ENCODE assay signal across 22 cellular contexts in genomic region chr9:125529107-125529506, GRCh38.
DNase-seq lines count a peak whose midpoint lies in the region; ATAC-seq and TF ChIP-seq lines count a peak whose summit lies in the region.
"Had no signal": no experiment of that assay in that cellular context is flagged by ENCODE, and none has a peak within 500 bp of the region (broad histone marks: within the 10 kb centered on the region; RNA-seq: fewer than 3 reads in every experiment).

No MANE protein-coding gene starts in this region.

- no peak for TF ChIP-seq CTCF in SK-N-SH (IDR thresholded peaks at IDR 0.05)
- TF ChIP-seq CTCF in CD8-positive, alpha-beta T cell (IDR thresholded peaks at IDR 0.05), result no peak

- H3K27me3 Mint-ChIP-seq in CD8-positive, alpha-beta T cell (ENCODE audit: low read depth), result no peaks in the 10 kb centered on the region
- H3K27me3 Mint-ChIP-seq in T-helper 17 cell (no peaks in the 10 kb centered on the region), naive B cell (no peaks in the 10 kb centered on the region)

- CTCF ChIA-PET in SK-N-SH (lab: Yijun Ruan, JAX), result interaction anchor here (0.6 to 1.2 kb wide), 3 partner anchors 13 to 121 kb away, joined by 3 to 7 read pairs (median 4); no protein-coding TSS in a partner anchor
- CTCF ChIA-PET in CD8-positive, alpha-beta T cell (lab: Charles Lee), result interaction anchor here (0.7 to 1.1 kb wide), 2 partner anchors 13 to 29 kb away, joined by 3 read pairs; no protein-coding TSS in a partner anchor

- H3K27ac ChIP-seq in SK-N-SH (ENCODE audit: low read depth in 2 of 2, low read length in 1 of 2) (0 out of 4 replicates have a peak overlapping the region, but pooled peaks of 1 of the 2 experiments have one; percentile 13), SJCRH30 (no peak overlapping the region)
- H3K27ac ChIP-seq in CD8-positive, alpha-beta T cell (ENCODE audit: low read depth, low read length), result no peak overlapping the region
- H3K27ac ChIP-seq: 22Rv1, GM23248, hepatocyte, thyroid gland, WERI-Rb-1 had no signal

- intact Hi-C loops in CD8-positive, alpha-beta T cell (cut with DNase I, micrococcal nuclease), result no loop called here

- POLR2A ChIA-PET in SK-N-SH (lab: Yijun Ruan, JAX), result interaction anchor here (0.6 kb wide), 1 partner anchor 56 kb away, joined by 4 read pairs; no protein-coding TSS in a partner anchor
- POLR2A ChIA-PET in CD8-positive, alpha-beta T cell (lab: Charles Lee), result no interaction called here

- H3K9ac ChIP-seq in SK-N-SH, result no peak overlapping the region
- H3K9ac ChIP-seq: GM23248 had no signal

- H3K9me3 ChIP-seq in SK-N-SH (no peaks in the 10 kb centered on the region), T-helper 17 cell (ENCODE audit: control insufficient read depth, low read length, poor library complexity, severe bottlenecking) (no peaks in the 10 kb centered on the region), SJCRH30 (replicated peaks) (no peaks in the 10 kb centered on the region)
- no peaks in the 10 kb centered on the region for H3K9me3 ChIP-seq in CD8-positive, alpha-beta T cell (ENCODE audit: low read length)
- H3K9me3 ChIP-seq: thyroid gland had no signal

- no peak overlapping the region for H3K4me3 ChIP-seq in SK-N-SH (ENCODE audit: low read depth in 2 of 2, low read length in 1 of 2)
- H3K4me3 ChIP-seq in CD8-positive, alpha-beta T cell (ENCODE audit: low read depth, low read length), result no peak overlapping the region
- no peak overlapping the region for H3K4me3 ChIP-seq in SJCRH30
- H3K4me3 ChIP-seq: GM23248, hepatocyte, thyroid gland had no signal

- H2AFZ ChIP-seq in SK-N-SH (ENCODE audit: low read depth), result no peak overlapping the region
- H2AFZ ChIP-seq: GM23248, hepatocyte had no signal

- H3K36me3 Mint-ChIP-seq in CD8-positive, alpha-beta T cell, result peaks cover 9% of the 10 kb centered on the region
- H3K36me3 Mint-ChIP-seq in T-helper 17 cell (ENCODE audit: low read depth) (peaks cover 2% of the 10 kb centered on the region), naive B cell (no peaks in the 10 kb centered on the region)

- H3K4me1 ChIP-seq in SK-N-SH (ENCODE audit: control insufficient read depth in 1 of 2, insufficient read depth in 2 of 2, low read depth in 1 of 2, low read length in 1 of 2) (peaks cover 10 to 23% of the 10 kb centered on the region in 2 experiments; a peak in 3 of 4 replicates), SJCRH30 (peaks cover 11% of the 10 kb centered on the region)
- H3K4me1 ChIP-seq in CD8-positive, alpha-beta T cell (ENCODE audit: insufficient read depth, low read length), result peaks cover 6% of the 10 kb centered on the region

- peaks cover 11% of the 10 kb centered on the region; the same call in 1 of the 2 replicates for H3K79me2 ChIP-seq in SK-N-SH (ENCODE audit: insufficient read depth)
- H3K79me2 ChIP-seq: hepatocyte had no signal

- no peaks in the 10 kb centered on the region for H3K9me2 ChIP-seq in SK-N-SH

- H3K4me1 Mint-ChIP-seq in CD8-positive, alpha-beta T cell (ENCODE audit: low read depth), result peaks cover 27% of the 10 kb centered on the region
- H3K4me1 Mint-ChIP-seq in T-helper 17 cell (peaks cover 19% of the 10 kb centered on the region), naive B cell (peaks cover 43 to 84% (median 63%) of the 10 kb centered on the region in 3 donors)

- H3K27me3 ChIP-seq in SK-N-SH (ENCODE audit: insufficient read depth) (no peaks in the 10 kb centered on the region), SJCRH30 (no peaks in the 10 kb centered on the region)
- no peaks in the 10 kb centered on the region for H3K27me3 ChIP-seq in CD8-positive, alpha-beta T cell (ENCODE audit: insufficient read depth, low read length)
- H3K27me3 ChIP-seq: hepatocyte, thyroid gland had no signal

- no peak overlapping the region for H3K4me2 ChIP-seq in SK-N-SH
- H3K4me2 ChIP-seq: hepatocyte had no signal

- no peak for TF ChIP-seq RAD21 in SK-N-SH (IDR thresholded peaks at IDR 0.05; ENCODE audit: low read length)

- peak overlapping the region; percentile 71 for H3K27ac Mint-ChIP-seq in CD8-positive, alpha-beta T cell
- H3K27ac Mint-ChIP-seq in T-helper 17 cell (peak overlapping the region; percentile 66), naive B cell (peak overlapping the region in 5 of 6 donors; percentile 70 to 98 (median 86))
- H3K27ac Mint-ChIP-seq: activated T-cell treated with anti-CD3 and anti-CD28 coated beads, Interleukin-2, amount 50 U/mL, for 72 hours had no signal

- DNase-seq in SK-N-SH (no peak), T-helper 17 cell (no peak), naive B cell (no peak), SJCRH30 (no peak), NOMO-1 (lab: John Stamatoyannopoulos, UW; ENCODE audit: unreplicated experiment in 2 of 2) (no peak)
- no peak for DNase-seq in CD8-positive, alpha-beta T cell
- DNase-seq in stimulated activated CD4-positive, alpha-beta T cell treated with anti-CD3 and anti-CD28 coated beads, Interleukin-12 subunit alpha, Interleukin-12 subunit beta, amount 100 ng/mL, for 4 hours, result no peak
- DNase-seq: activated T-cell treated with anti-CD3 and anti-CD28 coated beads, Interleukin-2, amount 50 U/mL, for 72 hours; COR-L47; effector CD4-positive, alpha-beta T cell; foreskin melanocyte; GM23248; NCI-H1092; NCI-H187 treated with DMSO at 0.1 percent for 48 hours; OCI-M1; Right ventricle myocardium superior; stimulated activated naive CD4-positive, alpha-beta T cell treated with Interleukin-2 at 50 U/mL for 16 hours; thyroid gland; WERI-Rb-1 had no signal

- no peaks in the 10 kb centered on the region for H4K20me1 ChIP-seq in SK-N-SH (ENCODE audit: insufficient read depth)

- no peak overlapping the region for H3K4me3 Mint-ChIP-seq in CD8-positive, alpha-beta T cell
- H3K4me3 Mint-ChIP-seq in T-helper 17 cell (no peak overlapping the region), naive B cell (peak overlapping the region in 7 of 8 donors; percentile 22 to 88 (median 66))
- H3K4me3 Mint-ChIP-seq: activated T-cell treated with anti-CD3 and anti-CD28 coated beads, Interleukin-2, amount 50 U/mL, for 72 hours had no signal

- H3K9me3 Mint-ChIP-seq in CD8-positive, alpha-beta T cell, result no peaks in the 10 kb centered on the region
- H3K9me3 Mint-ChIP-seq in naive B cell, result no peaks in the 10 kb centered on the region
- H3K9me3 Mint-ChIP-seq: activated T-cell treated with anti-CD3 and anti-CD28 coated beads, Interleukin-2, amount 50 U/mL, for 72 hours had no signal

- peaks cover 34% of the 10 kb centered on the region for H3F3A ChIP-seq in SK-N-SH (replicated peaks; ENCODE audit: insufficient read depth)

- ATAC-seq in SK-N-SH treated with all-trans-retinoic acid at 6 μM for 48 hours (no peak), T-helper 17 cell (no peak), naive B cell (ENCODE audit: low read depth in 2 of 2) (no peak)
- ATAC-seq in CD8-positive, alpha-beta T cell, result no peak
- ATAC-seq: activated T-cell treated with anti-CD3 and anti-CD28 coated beads, Interleukin-2, amount 50 U/mL, for 72 hours had no signal

- TF ChIP-seq EP300 in SK-N-SH (IDR thresholded peaks at IDR 0.05; ENCODE audit: borderline replicate concordance in 1 of 2, low read depth in 1 of 2, low read length in 1 of 2), result no peak

- peaks cover 3 to 4% of the 10 kb centered on the region in 2 experiments for H3K36me3 ChIP-seq in SK-N-SH (replicated peaks in 1 of 2; ENCODE audit: control insufficient read depth in 1 of 2, insufficient read depth in 2 of 2, low read length in 1 of 2)
- no peaks in the 10 kb centered on the region for H3K36me3 ChIP-seq in CD8-positive, alpha-beta T cell (ENCODE audit: insufficient read depth, low read length)
- H3K36me3 ChIP-seq in SJCRH30, result peaks cover 2% of the 10 kb centered on the region
- H3K36me3 ChIP-seq: thyroid gland had no signal

TF ChIP-seq in SK-N-SH, 30 proteins besides CTCF, POLR2A, EP300 and RAD21:
- peak; percentile 17; the same call in 1 of the 2 replicates for TF ChIP-seq TCF12 (IDR thresholded peaks at IDR 0.05)
- TF ChIP-seq ELF1 (IDR thresholded peaks at IDR 0.05), result no peak
- no peak for TF ChIP-seq FOXJ3 (CRISPR knock-in tag; IDR thresholded peaks at IDR 0.05)
- no peak for TF ChIP-seq EZH2phosphoT487 (IDR thresholded peaks at IDR 0.05; ENCODE audit: borderline replicate concordance, low read depth)
- TF ChIP-seq USF2 (IDR thresholded peaks at IDR 0.05; ENCODE audit: borderline replicate concordance, low read depth, low read length), result no peak
TF ChIP-seq in SK-N-SH: peak in this region for 1.

TF ChIP-seq in SK-N-SH treated with all-trans-retinoic acid at 6 μM for 48 hours, 23 proteins besides CTCF, POLR2A, EP300 and RAD21:
- TF ChIP-seq ZC3H10 (CRISPR knock-in tag; IDR thresholded peaks at IDR 0.05), result no peak

Comparison
In these comparisons a context has a peak if more than half of its experiments do, and no peak if none do; other contexts are left out.
1. H3K4me3 Mint-ChIP-seq: peak in naive B cell (7 of 8); none in CD8-positive, alpha-beta T cell (single experiment) and T-helper 17 cell (single experiment).
2. Peak in every context shown above with its lines, with median percentiles within 50 percentile points of each other: H3K27ac Mint-ChIP-seq.